8 cellular contexts compared by ENCODE assay signal in the genomic region with DNA sequence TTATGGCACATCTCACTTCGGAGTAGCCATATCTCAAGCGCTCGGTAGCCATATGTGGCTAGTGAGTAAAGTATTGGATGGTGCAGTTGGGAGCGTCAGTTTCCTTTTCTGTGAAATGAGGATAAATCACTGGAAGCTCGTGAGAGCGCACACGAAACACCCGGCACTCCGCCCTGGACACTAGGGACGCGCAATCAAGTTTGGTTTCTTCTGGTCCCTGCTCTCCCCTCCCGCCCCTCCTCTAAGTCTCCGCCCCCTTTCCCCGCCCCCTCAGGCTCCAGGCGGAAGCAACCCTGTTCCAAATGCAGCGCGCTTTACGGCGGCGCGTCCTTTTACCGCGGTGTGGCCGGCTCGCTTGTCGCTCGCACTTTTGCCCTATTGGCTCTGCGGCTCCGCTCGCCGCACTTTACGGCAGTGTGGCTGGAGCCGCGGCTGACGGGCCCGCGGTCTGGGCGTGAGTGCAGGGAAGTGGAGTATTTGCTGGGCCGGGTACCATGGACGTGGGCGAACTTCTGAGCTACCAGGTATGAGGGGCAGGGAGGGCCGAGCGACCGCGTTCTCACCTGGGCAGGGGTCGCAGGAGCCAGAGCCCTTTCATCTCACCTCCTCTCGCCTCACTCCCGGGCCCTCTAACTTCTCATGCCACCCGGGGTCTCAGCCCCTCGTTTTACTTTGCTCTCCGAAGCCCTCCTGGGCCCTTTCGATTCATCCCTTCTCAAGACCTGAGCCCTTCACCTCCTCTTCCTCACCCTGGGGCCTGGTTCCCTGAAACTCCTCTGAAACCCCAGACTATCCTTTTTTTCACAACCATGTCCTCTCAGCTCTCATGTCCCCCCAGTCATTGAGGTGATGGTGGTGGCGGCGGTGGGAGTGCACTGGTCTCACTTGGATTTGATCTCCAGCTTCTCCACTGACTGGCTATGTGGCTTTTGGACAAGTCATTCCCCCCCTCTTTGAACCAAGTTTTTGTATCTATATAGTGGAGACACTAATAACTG. TPM values are rescaled to one million over a fixed set of nuclear protein-coding genes. Genes with fewer than 3 reads are reported as not detected.
DNase-seq lines count a peak whose midpoint lies in the region; ATAC-seq, FAIRE-seq and TF ChIP-seq lines count a peak whose summit lies in the region.

A gene with protein sequence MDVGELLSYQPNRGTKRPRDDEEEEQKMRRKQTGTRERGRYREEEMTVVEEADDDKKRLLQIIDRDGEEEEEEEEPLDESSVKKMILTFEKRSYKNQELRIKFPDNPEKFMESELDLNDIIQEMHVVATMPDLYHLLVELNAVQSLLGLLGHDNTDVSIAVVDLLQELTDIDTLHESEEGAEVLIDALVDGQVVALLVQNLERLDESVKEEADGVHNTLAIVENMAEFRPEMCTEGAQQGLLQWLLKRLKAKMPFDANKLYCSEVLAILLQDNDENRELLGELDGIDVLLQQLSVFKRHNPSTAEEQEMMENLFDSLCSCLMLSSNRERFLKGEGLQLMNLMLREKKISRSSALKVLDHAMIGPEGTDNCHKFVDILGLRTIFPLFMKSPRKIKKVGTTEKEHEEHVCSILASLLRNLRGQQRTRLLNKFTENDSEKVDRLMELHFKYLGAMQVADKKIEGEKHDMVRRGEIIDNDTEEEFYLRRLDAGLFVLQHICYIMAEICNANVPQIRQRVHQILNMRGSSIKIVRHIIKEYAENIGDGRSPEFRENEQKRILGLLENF (plus strand): TSS at position 402 of the 998 bp plus-strand sequence. CDS start 93 bp downstream, at position 495.

- H3K4me3 ChIP-seq in keratinocyte (ENCODE audit: control insufficient read depth in 2 of 3, extremely low read depth in 1 of 3, insufficient read depth in 2 of 3, low read depth in 1 of 3, low read length in 3 of 3), result peak within 1 kb of the TSS; percentile 80 to 96 (median 83)

- peak within 1 kb of the TSS; percentile 88 for H3K4me2 ChIP-seq in keratinocyte (ENCODE audit: control insufficient read depth, extremely low read depth, insufficient read depth, low read depth, low read length)

- H3K9ac ChIP-seq in keratinocyte (ENCODE audit: control insufficient read depth, extremely low read depth, insufficient read depth, low read length), result peak within 1 kb of the TSS; percentile 87

- H3K27me3 ChIP-seq in keratinocyte (ENCODE audit: control insufficient read depth, extremely low read depth, insufficient read depth, low read length), result peaks cover 3% of the 10 kb centered on the region

- H3K27ac ChIP-seq in keratinocyte (ENCODE audit: control insufficient read depth, insufficient read depth, low read length), result peak within 1 kb of the TSS; percentile 68

- H3K4me1 ChIP-seq in keratinocyte (ENCODE audit: control insufficient read depth, extremely low read depth, insufficient read depth, low read length), result peaks cover 3% of the 10 kb centered on the region

- no peaks in the 10 kb centered on the region for H3K36me3 ChIP-seq in keratinocyte (ENCODE audit: control insufficient read depth in 2 of 2, extremely low read depth in 1 of 2, insufficient read depth in 2 of 2, low read length in 2 of 2)

- peak; percentile 32 for FAIRE-seq in keratinocyte (lab: Jason Lieb, UNC)

- no peaks in the 10 kb centered on the region for H3K9me3 ChIP-seq in keratinocyte (ENCODE audit: control insufficient read depth, low read depth, low read length)

- peak within 1 kb of the TSS; percentile 95 for H2AFZ ChIP-seq in keratinocyte (ENCODE audit: control insufficient read depth, low read length)

- dilution Hi-C loops in keratinocyte (cut with MboI; ENCODE audit: extremely low pct_ligation_motif_present, low sequenced_read_pairs), result no loop called here

- ATAC-seq in HG03378 (IDR thresholded peaks at IDR 0.05; ENCODE audit: unreplicated experiment), result peak; percentile 57
- peak; percentile 90 to 95 for ATAC-seq in activated CD4-positive, CD25-positive, alpha-beta regulatory T cell treated with anti-CD3 and anti-CD28 coated beads, Interleukin-2, amount 50 U/mL, for 24 hours

- peak; percentile 80 for TF ChIP-seq POLR2A in GM19099 (IDR thresholded peaks at IDR 0.05; ENCODE audit: extremely low read depth, insufficient read length, low read depth)

- TF ChIP-seq CTCF in keratinocyte (optimal IDR thresholded peaks at IDR 0.05 in 1 of 3, IDR thresholded peaks at IDR 0.05 in 1 of 3, conservative IDR thresholded peaks at IDR 0.05 in 1 of 3; ENCODE audit: extremely low read depth in 1 of 3, insufficient read depth in 2 of 3, low read length in 3 of 3), result no peak

- peaks cover 37% of the 10 kb centered on the region for H3K79me2 ChIP-seq in keratinocyte (ENCODE audit: control insufficient read depth, insufficient read depth, low read length)

- H4K20me1 ChIP-seq in keratinocyte (ENCODE audit: control insufficient read depth, extremely low read depth, insufficient read depth, low read length), result no peaks in the 10 kb centered on the region

- DNase-seq in AML-193 (lab: John Stamatoyannopoulos, UW), result peak; percentile 86 to 88
- DNase-seq in NCI-H460 (ENCODE audit: extremely low read depth, low read depth), result peak; percentile 97
- peak; percentile 97 for DNase-seq in cerebellar cortex (ENCODE audit: low spot score)
- DNase-seq in keratinocyte (ENCODE audit: low read depth, low spot score), result peak; percentile 90
- peak; percentile 91 to 93 for DNase-seq in stimulated activated CD4-positive, alpha-beta T cell treated with anti-CD3 and anti-CD28 coated beads, Interleukin-15, amount 100 ng/mL, for 1 hour (ENCODE audit: low read depth in 1 of 2, low spot score in 1 of 2)

- no peaks in the 10 kb centered on the region for H3K9me1 ChIP-seq in keratinocyte (ENCODE audit: control insufficient read depth, extremely low read depth, insufficient read depth, low read length)

RNA-seq across cellular contexts. Expression of the gene that starts here (rescaled TPM):
- 36.1 and 37.6 TPM in 2 replicates for total RNA-seq in NCI-H460 (2014; rRNA removed; shearing (Covaris generic))
- polyA plus RNA-seq in NCI-H460 (2014; cell fraction: nucleus; rRNA removed), result 19.5 and 21.0 TPM in 2 replicates
- 31.5 to 40.5 TPM (median 37.0 TPM) in 3 replicates for polyA plus RNA-seq in keratinocyte
- 26.5 TPM for polyA plus RNA-seq in keratinocyte (2011; ENCODE audit: low read depth)
- polyA plus RNA-seq in keratinocyte (2011; cell fraction: cytosol; rRNA removed), result 29.5 and 31.1 TPM in 2 replicates
- polyA plus RNA-seq in keratinocyte (2011; cell fraction: nucleus; rRNA removed), result 32.0 and 36.2 TPM in 2 replicates
- 39.6 and 62.0 TPM in 2 replicates for polyA plus RNA-seq in keratinocyte (2012; ENCODE audit: low replicate concordance)
- polyA minus RNA-seq in keratinocyte, result 18.0 to 36.6 TPM (median 32.0 TPM) in 3 replicates
- polyA minus RNA-seq in keratinocyte (2011; cell fraction: cytosol; rRNA and poly(A)+ RNA removed), result 32.0 TPM
- 12.5 and 18.8 TPM in 2 replicates for polyA minus RNA-seq in keratinocyte (2011; cell fraction: nucleus; rRNA and poly(A)+ RNA removed)

Comparison
In these comparisons a context has a peak if more than half of its experiments do, and no peak if none do; other contexts are left out.
1. Peak in every context shown above with its lines: DNase-seq, ATAC-seq, H3K4me3 ChIP-seq and H3K27ac ChIP-seq.